In genomic region chr1:107272321-107272720, GRCh38 we compare ENCODE assay signal across 22 cellular contexts.
A peak's percentile ranks its signal among the peaks of the same experiment; 100 is the strongest.
DNase-seq lines count a peak whose midpoint lies in the region; ATAC-seq and TF ChIP-seq lines count a peak whose summit lies in the region.
"Had no signal": no experiment of that assay in that cellular context is flagged by ENCODE, and none has a peak within 500 bp of the region (broad histone marks: within the 10 kb centered on the region; RNA-seq: fewer than 3 reads in every experiment).

No MANE protein-coding gene starts in this region.

- no peak overlapping the region for H3K4me3 ChIP-seq in epithelial cell of esophagus (ENCODE audit: low read length)
- H3K4me3 ChIP-seq: A549; BLaER1 treated with 17β-estradiol and CSF1 and Interleukin-3, amounts not matched to agents 10 nM and 100 nM; HAP-1 had no signal

- TF ChIP-seq CTCF in epithelial cell of esophagus (IDR thresholded peaks at IDR 0.05; ENCODE audit: insufficient read depth, low read depth, low read length, missing control alignments): no peak

- no peaks in the 10 kb centered on the region for H3K9me3 Mint-ChIP-seq in activated CD8-positive, alpha-beta memory T cell treated with anti-CD3 and anti-CD28 coated beads, Interleukin-2, amount 10 ng/mL, durations not matched to agents 7 days and 5 days (ENCODE audit: low read depth)
- H3K9me3 Mint-ChIP-seq: CD14-positive monocyte; CD4-positive, alpha-beta T cell; HFFc6 had no signal

- DNase-seq in ELR (ENCODE audit: low read depth) (peak; percentile 3), NCI-H526 treated with DMSO at 0.1 percent for 48 hours (lab: John Stamatoyannopoulos, UW) (peak; percentile 43), epithelial cell of esophagus (ENCODE audit: low read depth) (peak; percentile 59), renal cortical epithelial cell (ENCODE audit: low read depth) (peak; percentile 42), globus pallidus (ENCODE audit: low spot score) (no peak)
- no peak for DNase-seq in activated CD8-positive, alpha-beta memory T cell treated with anti-CD3 and anti-CD28 coated beads, Interleukin-2, amount 10 ng/mL, durations not matched to agents 7 days and 5 days
- DNase-seq: 8988T; ACHN; AML-193; BE2C; CD4-positive, alpha-beta T cell; CD8-positive, alpha-beta memory T cell; DMS 273 treated with DMSO at 0.1 percent for 48 hours; DMS53; DMS79 treated with DMSO at 0.1 percent for 48 hours; GOT3; HFFc6 had no signal

- CTCF ChIA-PET in activated CD8-positive, alpha-beta memory T cell treated with anti-CD3 and anti-CD28 coated beads, Interleukin-2, amount 10 ng/mL, durations not matched to agents 7 days and 5 days (lab: Charles Lee): no interaction called here

- no peaks in the 10 kb centered on the region for H3K4me1 Mint-ChIP-seq in activated CD8-positive, alpha-beta memory T cell treated with anti-CD3 and anti-CD28 coated beads, Interleukin-2, amount 10 ng/mL, durations not matched to agents 7 days and 5 days
- H3K4me1 Mint-ChIP-seq: CD14-positive monocyte had no signal

- no peaks in the 10 kb centered on the region for H3K36me3 Mint-ChIP-seq in activated CD8-positive, alpha-beta memory T cell treated with anti-CD3 and anti-CD28 coated beads, Interleukin-2, amount 10 ng/mL, durations not matched to agents 7 days and 5 days
- H3K36me3 Mint-ChIP-seq: CD14-positive monocyte; CD8-positive, alpha-beta memory T cell had no signal

- no peak overlapping the region for H3K27ac Mint-ChIP-seq in activated CD8-positive, alpha-beta memory T cell treated with anti-CD3 and anti-CD28 coated beads, Interleukin-2, amount 10 ng/mL, durations not matched to agents 7 days and 5 days
- H3K27ac Mint-ChIP-seq: CD14-positive monocyte; CD4-positive, alpha-beta T cell; CD8-positive, alpha-beta memory T cell; HFFc6 had no signal

- no peak for ATAC-seq in GM19463 (IDR thresholded peaks at IDR 0.05; ENCODE audit: unreplicated experiment)
- no peak for ATAC-seq in activated CD8-positive, alpha-beta memory T cell treated with anti-CD3 and anti-CD28 coated beads, Interleukin-2, amount 10 ng/mL, durations not matched to agents 7 days and 5 days
- ATAC-seq: A549 had no signal

- H3K4me3 Mint-ChIP-seq in activated CD8-positive, alpha-beta memory T cell treated with anti-CD3 and anti-CD28 coated beads, Interleukin-2, amount 10 ng/mL, durations not matched to agents 7 days and 5 days: no peak overlapping the region
- H3K4me3 Mint-ChIP-seq: CD14-positive monocyte; CD4-positive, alpha-beta T cell; CD8-positive, alpha-beta memory T cell; HFFc6 had no signal

- H3K27me3 Mint-ChIP-seq in activated CD8-positive, alpha-beta memory T cell treated with anti-CD3 and anti-CD28 coated beads, Interleukin-2, amount 10 ng/mL, durations not matched to agents 7 days and 5 days: no peaks in the 10 kb centered on the region
- H3K27me3 Mint-ChIP-seq: CD4-positive, alpha-beta T cell had no signal

Comparison
In these comparisons a context has a peak if more than half of its experiments do, and no peak if none do; other contexts are left out.
1. DNase-seq: peak in ELR (single experiment), NCI-H526 treated with DMSO at 0.1 percent for 48 hours (single experiment), epithelial cell of esophagus (single experiment) and renal cortical epithelial cell (single experiment); none in activated CD8-positive, alpha-beta memory T cell treated with anti-CD3 and anti-CD28 coated beads, Interleukin-2, amount 10 ng/mL, durations not matched to agents 7 days and 5 days (single experiment) and globus pallidus (single experiment).